In genomic region chr2:128027801-128028667, GRCh38 we compare ENCODE assay signal across 1 cellular context.
TF ChIP-seq lines count a peak whose summit lies in the region.

SAP130 (minus strand) TSS chr2:128028059; CDS start chr2:128026292, 1,767 bp downstream.

TF ChIP-seq in K562, 482 proteins besides CTCF, POLR2A, EP300 and RAD21 (continued from another document and continues in another):
- TF ChIP-seq ZNF518B (CRISPR knock-in tag; IDR thresholded peaks at IDR 0.05) (no peak), EP400 (IDR thresholded peaks at IDR 0.05) (no peak), U2AF2 (optimal IDR thresholded peaks at IDR 0.05; ENCODE audit: low read depth, low read length) (no peak), RBM22 (IDR thresholded peaks at IDR 0.05; ENCODE audit: low read depth, low read length, poor library complexity, severe bottlenecking) (peak; percentile 39), PCBP1 (IDR thresholded peaks at IDR 0.05; ENCODE audit: low read depth, low read length, poor library complexity, severe bottlenecking) (peak; percentile 8), PHF8 (IDR thresholded peaks at IDR 0.05; ENCODE audit: borderline replicate concordance, low read length) (peak; percentile 73; the same call in 1 of the 2 replicates), KLF13 (tag; IDR thresholded peaks at IDR 0.05; ENCODE audit: borderline replicate concordance, low read depth) (peak; percentile 60; the same call in 1 of the 2 replicates), ZNF395 (CRISPR knock-in tag; IDR thresholded peaks at IDR 0.05) (no peak), NR2C1 (IDR thresholded peaks at IDR 0.05) (no peak), NR2C1 (tag; IDR thresholded peaks at IDR 0.05) (no peak), SMAD4 (CRISPR knock-in tag; conservative IDR thresholded peaks at IDR 0.05) (no peak; the same call in 1 of the 2 replicates), EGR1 (conservative IDR thresholded peaks at IDR 0.05) (0 out of 2 replicates have a peak, but pooled peaks have one; percentile 4), ZBTB40 (IDR thresholded peaks at IDR 0.05) (peak; percentile 87), ZBTB40 (CRISPR knock-in tag; IDR thresholded peaks at IDR 0.05) (no peak), TRIM24 (IDR thresholded peaks at IDR 0.05) (no peak), CSDE1 (IDR thresholded peaks at IDR 0.05) (no peak), HSF4 (CRISPR knock-in tag; IDR thresholded peaks at IDR 0.05; ENCODE audit: borderline replicate concordance) (no peak), SP2 (IDR thresholded peaks at IDR 0.05; ENCODE audit: extremely low read depth, low read depth, low read length, poor library complexity, severe bottlenecking) (peak; percentile 56), ETV5 (CRISPR knock-in tag; IDR thresholded peaks at IDR 0.05; ENCODE audit: low read depth) (peak; percentile 69; the same call in 1 of the 2 replicates), ZC3H8 (IDR thresholded peaks at IDR 0.05) (no peak), TRIM25 (IDR thresholded peaks at IDR 0.05; ENCODE audit: borderline replicate concordance) (no peak), KDM1A (IDR thresholded peaks at IDR 0.05) (no peak), NEUROD1 (IDR thresholded peaks at IDR 0.05; ENCODE audit: borderline replicate concordance, low read depth, low read length, partially characterized antibody) (peak; percentile 36), NCOA6 (IDR thresholded peaks at IDR 0.05) (no peak), EWSR1 (IDR thresholded peaks at IDR 0.05; ENCODE audit: borderline replicate concordance, low read depth, partially characterized antibody) (no peak), ZNF77 (CRISPR knock-in tag; IDR thresholded peaks at IDR 0.05) (no peak), ZNF584 (CRISPR knock-in tag; IDR thresholded peaks at IDR 0.05; ENCODE audit: low read depth) (no peak), SMARCA5 (IDR thresholded peaks at IDR 0.05) (no peak), MEF2A (IDR thresholded peaks at IDR 0.05; ENCODE audit: control insufficient read depth, low read depth, low read length) (no peak), ZFP1 (CRISPR knock-in tag; IDR thresholded peaks at IDR 0.05) (no peak)
